In genomic region chr3:195537995-195538394, GRCh38 we compare ENCODE assay signal across 10 cellular contexts. TPM values are rescaled to one million over a fixed set of nuclear protein-coding genes. Genes with fewer than 3 reads are reported as not detected.
DNase-seq lines count a peak whose midpoint lies in the region; ATAC-seq and TF ChIP-seq lines count a peak whose summit lies in the region.
"Had no signal": no experiment of that assay in that cellular context is flagged by ENCODE, and none has a peak within 500 bp of the region (broad histone marks: within the 10 kb centered on the region; RNA-seq: fewer than 3 reads in every experiment).

No MANE protein-coding gene starts in this region.

- CTCF ChIA-PET in CD4-positive, alpha-beta T cell (lab: Charles Lee), result interaction anchor here (0.6 to 1.5 kb wide), 5 partner anchors 8 to 1404 kb away, joined by 3 to 5 read pairs (median 4); no protein-coding TSS in a partner anchor
- CTCF ChIA-PET in activated naive CD4-positive, alpha-beta T cell treated with anti-CD3 and anti-CD28 coated beads, Interleukin-2, amount 10 ng/mL, durations not matched to agents 7 days and 5 days (lab: Charles Lee), result interaction anchor here (0.7 to 3.2 kb wide), 6 partner anchors 11 to 267 kb away, joined by 3 to 16 read pairs (median 6); partner anchors contain the start of gene XXYLT1

- peak; percentile 64 for ATAC-seq in CD4-positive, alpha-beta T cell (ENCODE audit: poor library complexity)
- peak; percentile 51 for ATAC-seq in GM19395 (IDR thresholded peaks at IDR 0.05; ENCODE audit: unreplicated experiment)
- ATAC-seq in HG03354 (IDR thresholded peaks at IDR 0.05; ENCODE audit: poor library complexity, severe bottlenecking, unreplicated experiment), result peak; percentile 67

- H3K4me3 Mint-ChIP-seq in CD4-positive, alpha-beta T cell, result peak overlapping the region; percentile 88
- peak overlapping the region; percentile 35 for H3K4me3 Mint-ChIP-seq in activated naive CD4-positive, alpha-beta T cell treated with anti-CD3 and anti-CD28 coated beads, Interleukin-2, amount 10 ng/mL, durations not matched to agents 7 days and 5 days
- H3K4me3 Mint-ChIP-seq: dendritic cell treated with granulocyte-macrophage colony-stimulating factor and Interleukin-4, amounts not matched to agents 40 ng/mL and 50 ng/mL, for 4 days had no signal

- intact Hi-C loops in CD4-positive, alpha-beta T cell (cut with DNase I, micrococcal nuclease), result loop anchor here in 1 of 2 experiments (2.0 kb wide), 1 partner anchor 13 kb away; no protein-coding TSS in a partner anchor

- H3K9me3 ChIP-seq in CD4-positive, alpha-beta T cell (ENCODE audit: control insufficient read depth, low read length), result no peaks in the 10 kb centered on the region

- H3K9me3 Mint-ChIP-seq in CD4-positive, alpha-beta T cell, result no peaks in the 10 kb centered on the region
- H3K9me3 Mint-ChIP-seq in activated naive CD4-positive, alpha-beta T cell treated with anti-CD3 and anti-CD28 coated beads, Interleukin-2, amount 10 ng/mL, durations not matched to agents 7 days and 5 days, result no peaks in the 10 kb centered on the region
- H3K9me3 Mint-ChIP-seq: dendritic cell treated with granulocyte-macrophage colony-stimulating factor and Interleukin-4, amounts not matched to agents 40 ng/mL and 50 ng/mL, for 4 days had no signal

- peaks cover 71% of the 10 kb centered on the region for H3K4me1 Mint-ChIP-seq in CD4-positive, alpha-beta T cell (ENCODE audit: low read depth)
- H3K4me1 Mint-ChIP-seq in activated naive CD4-positive, alpha-beta T cell treated with anti-CD3 and anti-CD28 coated beads, Interleukin-2, amount 10 ng/mL, durations not matched to agents 7 days and 5 days, result peaks cover 74% of the 10 kb centered on the region

- no peak for TF ChIP-seq CTCF in CD4-positive, alpha-beta T cell (IDR thresholded peaks at IDR 0.05)

- peak overlapping the region; percentile 71 for H3K27ac Mint-ChIP-seq in CD4-positive, alpha-beta T cell
- H3K27ac Mint-ChIP-seq in activated naive CD4-positive, alpha-beta T cell treated with anti-CD3 and anti-CD28 coated beads, Interleukin-2, amount 10 ng/mL, durations not matched to agents 7 days and 5 days, result peak overlapping the region; percentile 71
- H3K27ac Mint-ChIP-seq: dendritic cell treated with granulocyte-macrophage colony-stimulating factor and Interleukin-4, amounts not matched to agents 40 ng/mL and 50 ng/mL, for 4 days had no signal

- no peaks in the 10 kb centered on the region for H3K27me3 ChIP-seq in CD4-positive, alpha-beta T cell (ENCODE audit: control insufficient read depth, insufficient read depth, low read length)

- no peaks in the 10 kb centered on the region for H3K27me3 Mint-ChIP-seq in CD4-positive, alpha-beta T cell
- H3K27me3 Mint-ChIP-seq in activated naive CD4-positive, alpha-beta T cell treated with anti-CD3 and anti-CD28 coated beads, Interleukin-2, amount 10 ng/mL, durations not matched to agents 7 days and 5 days, result no peaks in the 10 kb centered on the region
- H3K27me3 Mint-ChIP-seq: dendritic cell treated with granulocyte-macrophage colony-stimulating factor and Interleukin-4, amounts not matched to agents 40 ng/mL and 50 ng/mL, for 4 days had no signal

- H3K36me3 Mint-ChIP-seq in CD4-positive, alpha-beta T cell (ENCODE audit: low read depth), result peaks cover 79% of the 10 kb centered on the region
- H3K36me3 Mint-ChIP-seq in activated naive CD4-positive, alpha-beta T cell treated with anti-CD3 and anti-CD28 coated beads, Interleukin-2, amount 10 ng/mL, durations not matched to agents 7 days and 5 days, result peaks cover 33% of the 10 kb centered on the region

- DNase-seq in CD4-positive, alpha-beta T cell, result peak in 2 of 10 experiments; percentile 31 to 36
- DNase-seq in activated naive CD4-positive, alpha-beta T cell treated with anti-CD3 and anti-CD28 coated beads, Interleukin-2, amount 10 ng/mL, durations not matched to agents 7 days and 5 days, result peak; percentile 66
- no peak for DNase-seq in NCI-H446 treated with DMSO at 0.1 percent for 48 hours (lab: John Stamatoyannopoulos, UW)
- no peak for DNase-seq in NCI-H1092 (lab: John Stamatoyannopoulos, UW)
- no peak for DNase-seq in SHP77 (lab: John Stamatoyannopoulos, UW)
- no peak for DNase-seq in GM03348 (ENCODE audit: low spot score)
- DNase-seq: COR-L47 had no signal

- peak overlapping the region; percentile 1 for H3K27ac ChIP-seq in CD4-positive, alpha-beta T cell (ENCODE audit: low read depth, low read length)

- POLR2A ChIA-PET in CD4-positive, alpha-beta T cell (lab: Charles Lee), result interaction anchor here (0.7 to 9.4 kb wide), 7 partner anchors 8 to 358 kb away, joined by 3 to 202 read pairs (median 4); partner anchors contain the start of gene ACAP2

RNA-seq across cellular contexts. Expression of gene PPP1R2, which starts 5.1 kb away (rescaled TPM):
- total RNA-seq in CD4-positive, alpha-beta T cell, result 100 to 1,000 TPM; 205 to 210 TPM

RNA-seq across cellular contexts. Expression of gene APOD, which starts 45.7 kb away (rescaled TPM):
- not detected for total RNA-seq in CD4-positive, alpha-beta T cell
